In genomic region chr10:100537475-100537874, GRCh38 we compare ENCODE assay signal across 2 cellular contexts.
TF ChIP-seq lines count a peak whose summit lies in the region.

No MANE protein-coding gene starts in this region.

TF ChIP-seq in SK-N-SH, 30 proteins besides CTCF, POLR2A, EP300 and RAD21:
- TF ChIP-seq TAF1 (IDR thresholded peaks at IDR 0.05; ENCODE audit: borderline replicate concordance, low read depth, low read length), result no peak
- no peak for TF ChIP-seq USF2 (IDR thresholded peaks at IDR 0.05; ENCODE audit: borderline replicate concordance, low read depth, low read length)
- no peak for TF ChIP-seq FOXM1 (IDR thresholded peaks at IDR 0.05; ENCODE audit: low read depth)
- no peak for TF ChIP-seq MXI1 (IDR thresholded peaks at IDR 0.05; ENCODE audit: low read depth, low read length)
- no peak for TF ChIP-seq MAX (IDR thresholded peaks at IDR 0.05; ENCODE audit: low read depth)
- no peak for TF ChIP-seq ZBTB33 (IDR thresholded peaks at IDR 0.05; ENCODE audit: borderline replicate concordance, low read depth)
- TF ChIP-seq NRF1 (IDR thresholded peaks at IDR 0.05; ENCODE audit: low read depth, low read length), result no peak
- TF ChIP-seq MEF2A (IDR thresholded peaks at IDR 0.05; ENCODE audit: borderline replicate concordance, low read depth), result no peak
- no peak for TF ChIP-seq FOSL2 (IDR thresholded peaks at IDR 0.05; ENCODE audit: borderline replicate concordance, low read depth)
- no peak for TF ChIP-seq REST (IDR thresholded peaks at IDR 0.05; ENCODE audit: low read depth, low read length)
- no peak for TF ChIP-seq FOXJ3 (CRISPR knock-in tag; IDR thresholded peaks at IDR 0.05)
- TF ChIP-seq TEAD4 (IDR thresholded peaks at IDR 0.05; ENCODE audit: borderline replicate concordance, insufficient read depth), result no peak
- TF ChIP-seq RXRA (IDR thresholded peaks at IDR 0.05; ENCODE audit: borderline replicate concordance, low read depth), result no peak
- no peak for TF ChIP-seq IRF3 (IDR thresholded peaks at IDR 0.05; ENCODE audit: low read depth, low read length)
- TF ChIP-seq YY1 (IDR thresholded peaks at IDR 0.05; ENCODE audit: low read depth), result no peak
- no peak for TF ChIP-seq GABPA (IDR thresholded peaks at IDR 0.05; ENCODE audit: low read depth)
- no peak for TF ChIP-seq EZH2phosphoT487 (IDR thresholded peaks at IDR 0.05; ENCODE audit: borderline replicate concordance, low read depth)

TF ChIP-seq in SK-N-SH treated with all-trans-retinoic acid at 6 μM for 48 hours, 23 proteins besides CTCF, POLR2A, EP300 and RAD21:
- TF ChIP-seq ZNF8 (CRISPR knock-in tag; IDR thresholded peaks at IDR 0.05), result no peak
- no peak for TF ChIP-seq CSRNP3 (CRISPR knock-in tag; IDR thresholded peaks at IDR 0.05)
- no peak for TF ChIP-seq TSHZ2 (CRISPR knock-in tag; IDR thresholded peaks at IDR 0.05)
- no peak for TF ChIP-seq OSR1 (CRISPR knock-in tag; IDR thresholded peaks at IDR 0.05)
- TF ChIP-seq ZNF565 (CRISPR knock-in tag; conservative IDR thresholded peaks at IDR 0.05; ENCODE audit: low read depth), result no peak
- TF ChIP-seq CREB5 (CRISPR knock-in tag; IDR thresholded peaks at IDR 0.05; ENCODE audit: low read depth), result no peak
- TF ChIP-seq ZC3H10 (CRISPR knock-in tag; IDR thresholded peaks at IDR 0.05), result no peak
- TF ChIP-seq ZFP3 (CRISPR knock-in tag; IDR thresholded peaks at IDR 0.05), result no peak
- no peak for TF ChIP-seq PATZ1 (CRISPR knock-in tag; IDR thresholded peaks at IDR 0.05; ENCODE audit: borderline replicate concordance)
- no peak for TF ChIP-seq ZFP30 (CRISPR knock-in tag; IDR thresholded peaks at IDR 0.05)
- no peak for TF ChIP-seq ESRRG (CRISPR knock-in tag; IDR thresholded peaks at IDR 0.05)
- TF ChIP-seq TOX (CRISPR knock-in tag; IDR thresholded peaks at IDR 0.05; ENCODE audit: borderline replicate concordance), result no peak
